16 cellular contexts compared by ENCODE assay signal in the genomic region with DNA sequence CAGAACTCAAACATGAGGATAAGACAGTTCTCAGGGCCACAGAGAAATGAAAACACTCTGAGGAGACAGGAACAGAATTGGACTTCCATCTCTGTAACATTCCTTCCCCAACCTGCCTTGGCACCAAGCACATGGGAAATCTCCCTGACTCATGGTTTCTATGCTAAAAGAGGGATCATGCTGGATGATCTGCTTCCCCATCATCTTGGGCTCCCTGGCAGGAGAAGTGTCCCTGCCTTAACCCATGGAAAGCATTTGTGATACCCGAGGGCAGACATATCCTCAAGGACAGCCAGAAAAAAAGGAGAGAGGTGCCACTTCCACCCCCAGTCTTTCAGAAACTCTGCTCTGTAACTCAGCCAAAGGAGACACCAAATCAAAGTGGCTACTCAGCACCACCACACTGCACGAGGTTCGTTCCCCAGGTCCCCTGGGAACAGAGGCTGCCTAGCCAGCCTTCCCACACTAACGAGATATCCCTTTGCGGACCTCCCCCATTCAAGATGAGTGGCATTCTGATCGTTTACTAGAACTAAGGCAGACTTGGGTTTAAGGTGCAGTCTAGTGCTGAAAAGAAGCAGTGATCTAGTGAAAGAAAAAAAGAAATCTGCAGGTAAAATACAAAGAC. TPM values are rescaled to one million over a fixed set of nuclear protein-coding genes. Genes with fewer than 3 reads are reported as not detected.
A peak's percentile ranks its signal among the peaks of the same experiment; 100 is the strongest.
DNase-seq lines count a peak whose midpoint lies in the region; ATAC-seq, FAIRE-seq and TF ChIP-seq lines count a peak whose summit lies in the region.
"Had no signal": no experiment of that assay in that cellular context is flagged by ENCODE, and none has a peak within 500 bp of the region (broad histone marks: within the 10 kb centered on the region; RNA-seq: fewer than 3 reads in every experiment).

No MANE protein-coding gene starts in this region.

- TF ChIP-seq POLR2A in HepG2 (IDR thresholded peaks at IDR 0.05; ENCODE audit: insufficient read depth in 1 of 2, low read depth in 2 of 2, low read length in 2 of 2) (no peak), right lobe of liver (IDR thresholded peaks at IDR 0.05) (no peak)

- H3K27me3 ChIP-seq in HepG2 (ENCODE audit: control insufficient read depth in 1 of 2, insufficient read depth in 2 of 2, low read length in 2 of 2) (no peaks in the 10 kb centered on the region), right lobe of liver (no peaks in the 10 kb centered on the region), SK-N-SH (ENCODE audit: insufficient read depth) (no peaks in the 10 kb centered on the region)
- H3K27me3 ChIP-seq: neutrophil had no signal

- POLR2A ChIA-PET in HepG2 (lab: Yijun Ruan, JAX), result no interaction called here
- POLR2A ChIA-PET in SK-N-SH (lab: Yijun Ruan, JAX), result no interaction called here

- no TSS peak for BruUV-seq in HepG2 (replicated peaks; lab: Mats Ljungman, UMichigan)

- in situ Hi-C loops in HepG2 (cut with HindIII; ENCODE audit: extremely low pct_ligation_motif_present, low pct_unique_long_range_greater_than_20kb), result no loop called here

- 69% methylated on average over 6 of the region's 6 CpGs for WGBS in HepG2 (ENCODE audit: low lambda C conversion rate)
- WGBS in right lobe of liver (ENCODE audit: insufficient coverage, low coverage, low lambda C conversion rate, missing lambda C conversion rate), result 60% methylated on average over 6 of the region's 6 CpGs
- WGBS in SK-N-SH (ENCODE audit: low lambda C conversion rate), result 33% methylated on average over 6 of the region's 6 CpGs

- H2AFZ ChIP-seq in HepG2 (ENCODE audit: low read length), result no peak overlapping the region
- H2AFZ ChIP-seq in SK-N-SH (ENCODE audit: low read depth), result no peak overlapping the region

- intact Hi-C loops in HepG2 (cut with micrococcal nuclease; ENCODE audit: unreplicated experiment), result no loop called here
- intact Hi-C loops in right lobe of liver (cut with DNase I), result no loop called here
- intact Hi-C loops in left ventricle myocardium superior (cut with micrococcal nuclease), result no loop called here

- TF ChIP-seq CTCF in HepG2 (CRISPR knock-in tag; IDR thresholded peaks at IDR 0.05) (no peak), right lobe of liver (IDR thresholded peaks at IDR 0.05) (no peak), SK-N-SH (IDR thresholded peaks at IDR 0.05) (no peak)

- H4K20me1 ChIP-seq in HepG2 (ENCODE audit: insufficient read depth, low read length), result no peaks in the 10 kb centered on the region
- H4K20me1 ChIP-seq in SK-N-SH (ENCODE audit: insufficient read depth), result no peaks in the 10 kb centered on the region

- H3K4me2 ChIP-seq in HepG2 (ENCODE audit: low read depth, low read length) (no peak overlapping the region), SK-N-SH (peak overlapping the region; percentile 17; the same call in 1 of the 2 replicates)

- peaks cover 3% of the 10 kb centered on the region for H3F3A ChIP-seq in SK-N-SH (replicated peaks; ENCODE audit: insufficient read depth)

- H3K27ac ChIP-seq in HepG2 (ENCODE audit: extremely low read length, insufficient read depth, low read length) (no peak overlapping the region), right lobe of liver (no peak overlapping the region), SK-N-SH (ENCODE audit: low read depth in 2 of 2, low read length in 1 of 2) (peak overlapping the region in 1 of 2 experiments; percentile 32; a peak in 1 of 4 replicates)
- H3K27ac ChIP-seq: neutrophil had no signal

- H3K79me2 ChIP-seq in HepG2 (ENCODE audit: insufficient read depth, low read length), result peaks cover 34% of the 10 kb centered on the region
- H3K79me2 ChIP-seq in SK-N-SH (ENCODE audit: insufficient read depth), result peaks cover 26% of the 10 kb centered on the region

- CTCF ChIA-PET in HepG2 (lab: Yijun Ruan, JAX; ENCODE audit: low intra/inter-chr PET ratio, low total read pairs) (no interaction called here), SK-N-SH (lab: Yijun Ruan, JAX) (no interaction called here)

- ATAC-seq in HepG2 (peak; percentile 39; the same call in 2 of the 3 replicates), right lobe of liver (no peak), left ventricle myocardium superior (peak; percentile 53), HG03469 (IDR thresholded peaks at IDR 0.05; ENCODE audit: unreplicated experiment) (no peak), HG03565 (IDR thresholded peaks at IDR 0.05; ENCODE audit: unreplicated experiment) (no peak)
- ATAC-seq: T-cell had no signal

- H3K9me3 ChIP-seq in HepG2 (ENCODE audit: low read length), result no peaks in the 10 kb centered on the region
- H3K9me3 ChIP-seq in right lobe of liver, result no peaks in the 10 kb centered on the region
- no peaks in the 10 kb centered on the region for H3K9me3 ChIP-seq in SK-N-SH
- H3K9me3 ChIP-seq: neutrophil had no signal

- FAIRE-seq in HepG2 (lab: Jason Lieb, UNC), result no peak
- FAIRE-seq: frontal cortex, urothelium cell line had no signal

- no peak for TF ChIP-seq RAD21 in HepG2 (CRISPR knock-in tag; IDR thresholded peaks at IDR 0.05)
- TF ChIP-seq RAD21 in SK-N-SH (IDR thresholded peaks at IDR 0.05; ENCODE audit: low read length), result no peak

- peaks cover 17% of the 10 kb centered on the region for H3K4me1 ChIP-seq in HepG2 (ENCODE audit: insufficient read depth, low read length)
- H3K4me1 ChIP-seq in right lobe of liver, result no peaks in the 10 kb centered on the region
- peaks cover 3 to 23% of the 10 kb centered on the region in 2 experiments; a peak in 2 of 4 replicates for H3K4me1 ChIP-seq in SK-N-SH (ENCODE audit: control insufficient read depth in 1 of 2, insufficient read depth in 2 of 2, low read depth in 1 of 2, low read length in 1 of 2)

- TF ChIP-seq EP300 in HepG2 (IDR thresholded peaks at IDR 0.05; ENCODE audit: low read depth in 2 of 2, low read length in 2 of 2) (no peak), HepG2 (CRISPR knock-in tag; IDR thresholded peaks at IDR 0.05; ENCODE audit: borderline replicate concordance) (no peak), SK-N-SH (IDR thresholded peaks at IDR 0.05; ENCODE audit: borderline replicate concordance in 1 of 2, low read depth in 1 of 2, low read length in 1 of 2) (no peak)

- H3K36me3 ChIP-seq in HepG2 (replicated peaks in 1 of 2; ENCODE audit: control insufficient read depth in 1 of 2, insufficient read depth in 2 of 2, low read length in 2 of 2) (peaks cover 0 to 17% of the 10 kb centered on the region in 2 experiments; a peak in 2 of 5 replicates), right lobe of liver (no peaks in the 10 kb centered on the region), SK-N-SH (replicated peaks in 1 of 2; ENCODE audit: control insufficient read depth in 1 of 2, insufficient read depth in 2 of 2, low read length in 1 of 2) (no peaks in the 10 kb centered on the region)

- H3K9me2 ChIP-seq in SK-N-SH, result no peaks in the 10 kb centered on the region

- H3K4me3 ChIP-seq in HepG2 (replicated peaks in 1 of 3; ENCODE audit: insufficient read depth in 1 of 3, low read depth in 2 of 3, low read length in 3 of 3), result no peak overlapping the region
- H3K4me3 ChIP-seq in right lobe of liver, result no peak overlapping the region
- H3K4me3 ChIP-seq in SK-N-SH (ENCODE audit: low read depth in 2 of 2, low read length in 1 of 2), result no peak overlapping the region

- DNase-seq in HepG2 (ENCODE audit: low spot score) (no peak), right lobe of liver (no peak), SK-N-SH (no peak), left ventricle myocardium superior (no peak), SKM-1 treated with dmso at 0.1 percent for 144 hours (lab: John Stamatoyannopoulos, UW; ENCODE audit: unreplicated experiment) (no peak), SHP77 (lab: John Stamatoyannopoulos, UW) (no peak)
- DNase-seq: activated CD4-positive, alpha-beta T cell treated with anti-CD3 and anti-CD28 coated beads for 48 hours; activated T-cell treated with anti-CD3 and anti-CD28 coated beads, Interleukin-2, amount 50 U/mL, for 48 hours; anterior cingulate cortex; NCI-H1105 treated with DMSO at 0.1 percent for 48 hours; T-cell had no signal

- H3K9ac ChIP-seq in HepG2 (ENCODE audit: insufficient read depth, low read depth, low read length) (no peak overlapping the region), SK-N-SH (no peak overlapping the region)

TF ChIP-seq in SK-N-SH, 30 proteins besides CTCF, POLR2A, EP300 and RAD21:
- TF ChIP-seq JUND (IDR thresholded peaks at IDR 0.05) (no peak), FOXJ3 (CRISPR knock-in tag; IDR thresholded peaks at IDR 0.05) (no peak), MXI1 (IDR thresholded peaks at IDR 0.05; ENCODE audit: low read depth, low read length) (no peak), RXRA (IDR thresholded peaks at IDR 0.05; ENCODE audit: borderline replicate concordance, low read depth) (no peak)

RNA-seq across cellular contexts. Expression of gene BLOC1S5, which starts 34.8 kb away (rescaled TPM):
- 41.5 and 63.5 TPM in 2 replicates for total RNA-seq in HepG2 (2016; rRNA removed; fragmentation: Illumina TruSeq; extraction: Trizol)
- 11.2 and 12.1 TPM in 2 replicates for total RNA-seq in HepG2 (2016; cell fraction: cytosol; rRNA removed; fragmentation: Illumina TruSeq; extraction: Trizol; ENCODE audit: low read depth)
- total RNA-seq in HepG2 (2016; cell fraction: insoluble cytoplasmic fraction; rRNA removed; fragmentation: Illumina TruSeq; extraction: Trizol), result 40.0 and 66.3 TPM in 2 replicates
- total RNA-seq in HepG2 (2016; cell fraction: membrane; rRNA removed; fragmentation: Illumina TruSeq; extraction: Trizol), result 32.2 and 33.6 TPM in 2 replicates
- 22.8 and 26.5 TPM in 2 replicates for total RNA-seq in HepG2 (2016; cell fraction: nucleus; rRNA removed; fragmentation: Illumina TruSeq; extraction: Trizol)
- polyA plus RNA-seq in HepG2 (2011; rRNA removed), result 8.5 and 10.5 TPM in 2 replicates
- 5.3 and 9.2 TPM in 2 replicates for polyA plus RNA-seq in HepG2 (2011; cell fraction: cytosol; rRNA removed)
- polyA plus RNA-seq in HepG2 (2011; cell fraction: nucleus; rRNA removed), result 1.9 and 2.2 TPM in 2 replicates
- 15.3 and 19.3 TPM in 2 replicates for polyA plus RNA-seq in HepG2 (2012)
- polyA plus RNA-seq in HepG2 (2016; cell fraction: cytosol; fragmentation: Illumina TruSeq; extraction: Trizol; ENCODE audit: low read depth), result 6.5 and 6.7 TPM in 2 replicates
- polyA plus RNA-seq in HepG2 (2016; cell fraction: insoluble cytoplasmic fraction; fragmentation: Illumina TruSeq; extraction: Trizol; ENCODE audit: low read depth), result 46.8 and 46.9 TPM in 2 replicates
- 16.1 and 17.3 TPM in 2 replicates for polyA plus RNA-seq in HepG2 (2016; cell fraction: membrane; fragmentation: Illumina TruSeq; extraction: Trizol; ENCODE audit: low read depth)
- 15.0 and 16.2 TPM in 2 replicates for polyA plus RNA-seq in HepG2 (2016; cell fraction: nucleus; fragmentation: Illumina TruSeq; extraction: Trizol; ENCODE audit: insufficient read depth, low read depth)
- 1.4 and 3.1 TPM in 2 replicates for polyA minus RNA-seq in HepG2 (2011; rRNA and poly(A)+ RNA removed; ENCODE audit: low replicate concordance)
- 7.6 and 10.1 TPM in 2 replicates for polyA minus RNA-seq in HepG2 (2011; cell fraction: cytosol; rRNA and poly(A)+ RNA removed)
- 20.7 and 27.4 TPM in 2 replicates for polyA minus RNA-seq in HepG2 (2011; cell fraction: nucleus; rRNA and poly(A)+ RNA removed)
- 10 to 100 TPM in 1 of 6 experiments, 1 to 10 TPM in 5; 4.4 to 10.7 (median 7.4) TPM for total RNA-seq in right lobe of liver
- 4.2 and 4.4 TPM in 2 replicates for polyA plus RNA-seq in SK-N-SH (2012; rRNA removed)
- polyA plus RNA-seq in SK-N-SH (2012; cell fraction: cytosol; rRNA removed), result 6.4 and 6.6 TPM in 2 replicates
- polyA plus RNA-seq in SK-N-SH (2012; cell fraction: nucleus; rRNA removed), result 0.68 and 1.5 TPM in 2 replicates
- 10.3 TPM for total RNA-seq in left ventricle myocardium superior

Comparison
In these comparisons a context has a peak if more than half of its experiments do, and no peak if none do; other contexts are left out.
1. ATAC-seq: peak in HepG2 (single experiment) and left ventricle myocardium superior (single experiment); none in right lobe of liver (0 of 4), HG03469 (single experiment) and HG03565 (single experiment).